In genomic region chr17:15683824-15684478, GRCh38 we compare ENCODE assay signal across 8 cellular contexts. TPM values are rescaled to one million over a fixed set of nuclear protein-coding genes. Genes with fewer than 3 reads are reported as not detected.
DNase-seq lines count a peak whose midpoint lies in the region; ATAC-seq and TF ChIP-seq lines count a peak whose summit lies in the region.
"Not testable (repeated sequence)": the region's sequence is repeated elsewhere in the genome, so short reads cannot be mapped to it uniquely, and the experiment has no call there.

Gene TRIM16 (minus strand): TSS chr17:15684311. CDS start chr17:15651609, 32,702 bp downstream.

- H3K36me3 ChIP-seq in adrenal gland (replicated peaks in 1 of 2); heart right ventricle; thymus (ENCODE audit: control insufficient read depth, insufficient read depth): not testable (repeated sequence)

- not testable (repeated sequence) for H3K27me3 ChIP-seq in adrenal gland; heart right ventricle; thymus (ENCODE audit: control insufficient read depth, insufficient read depth)

- H3K4me1 Mint-ChIP-seq in T-helper 17 cell, result peaks cover 11% of the 10 kb centered on the region

- 0 to 2% (median 1%) methylated on average over 20 to 35 of the region's 35 CpGs for WGBS in adrenal gland, 4 donors
- WGBS in heart right ventricle, 2 donors, result 1 to 3% methylated on average over 29 to 35 of the region's 35 CpGs
- 2% methylated on average over 33 of the region's 35 CpGs for WGBS in thymus

- H3K4me1 ChIP-seq in adrenal gland (replicated peaks in 1 of 2); heart right ventricle; thymus (ENCODE audit: control insufficient read depth, insufficient read depth, low read length): not testable (repeated sequence)

- peak within 1 kb of the TSS in 3 of 4 donors; percentile 43 to 64 (median 48) for H3K4me3 ChIP-seq in adrenal gland
- peak within 1 kb of the TSS; percentile 30 to 69 (median 62) for H3K4me3 ChIP-seq in heart right ventricle
- H3K4me3 ChIP-seq in thymus (ENCODE audit: low read length), result peak within 1 kb of the TSS; percentile 59

- peak within 1 kb of the TSS; percentile 86 for H3K27ac Mint-ChIP-seq in T-helper 17 cell

- H3K27ac ChIP-seq in adrenal gland, result peak within 1 kb of the TSS in 3 of 5 donors; percentile 23 to 71 (median 60)
- H3K27ac ChIP-seq in heart right ventricle, result peak within 1 kb of the TSS in 9 of 10 donors; percentile 38 to 81 (median 60)
- not testable (repeated sequence) for H3K27ac ChIP-seq in thymus (ENCODE audit: low read depth)

- not testable (repeated sequence) for TF ChIP-seq POLR2A in adrenal gland (IDR thresholded peaks at IDR 0.05)

- not testable (repeated sequence) for H3K9me3 ChIP-seq in T-helper 17 cell (ENCODE audit: control insufficient read depth, low read length, poor library complexity, severe bottlenecking); adrenal gland (replicated peaks in 1 of 3); heart right ventricle; thymus (ENCODE audit: control insufficient read depth)

- H3K27me3 Mint-ChIP-seq in T-helper 17 cell, result not testable (repeated sequence)

- intact Hi-C loops in adrenal gland (cut with DNase I); heart right ventricle (cut with DNase I): not testable (repeated sequence)

- peak; percentile 91 for ATAC-seq in HG02759 (IDR thresholded peaks at IDR 0.05; ENCODE audit: unreplicated experiment)
- ATAC-seq in T-helper 17 cell, result peak; percentile 95
- peak; percentile 89 to 98 (median 96) for ATAC-seq in heart right ventricle

- in situ Hi-C loops in GM13976 (cut with MboI; ENCODE audit: low sequenced_read_pairs, unreplicated experiment), result not testable (repeated sequence)

- peak; percentile 71 for DNase-seq in GM13976 (ENCODE audit: low spot score)
- DNase-seq in NCI-H1105 (lab: John Stamatoyannopoulos, UW), result peak; percentile 44
- DNase-seq in T-helper 17 cell, result peak; percentile 69 to 72 (median 71)
- DNase-seq in adrenal gland, result peak; percentile 67 to 92 (median 80)
- DNase-seq in heart right ventricle, result peak; percentile 81 to 85
- DNase-seq in pons (ENCODE audit: low spot score), result peak; percentile 57

- not testable (repeated sequence) for H3K36me3 Mint-ChIP-seq in T-helper 17 cell (ENCODE audit: low read depth)

- TF ChIP-seq CTCF in GM13976 (IDR thresholded peaks at IDR 0.05; ENCODE audit: borderline replicate concordance, control extremely low read depth, extremely low read depth, insufficient read depth, missing control alignments), result not testable (repeated sequence)
- TF ChIP-seq CTCF in adrenal gland (IDR thresholded peaks at IDR 0.05), result peak in 1 of 6 experiments; percentile 23
- TF ChIP-seq CTCF in heart right ventricle (IDR thresholded peaks at IDR 0.05), result peak in 2 of 9 donors; percentile 22 to 43

- peak within 1 kb of the TSS; percentile 94 for H3K4me3 Mint-ChIP-seq in T-helper 17 cell

RNA-seq across cellular contexts. Expression of gene TRIM16, which starts in this region (rescaled TPM):
- total RNA-seq in T-helper 17 cell, result 1 to 10 TPM; 5.2 to 7.8 TPM
- 100 to 1,000 TPM in 1 of 8 donors, 10 to 100 TPM in 7; 30.3 to 109 (median 45.3) TPM for total RNA-seq in adrenal gland
- polyA plus RNA-seq in adrenal gland, result 10 to 100 TPM in 2 of 3 donors, 1 to 10 TPM in 1; 7.1 to 60.0 (median 10.9) TPM
- 10 to 100 TPM; 11.3 to 41.5 (median 22.5) TPM for total RNA-seq in heart right ventricle
- 10 to 100 TPM in 1 of 2 donors, 1 to 10 TPM in 1; 8.2 to 13.8 TPM for polyA plus RNA-seq in heart right ventricle
- polyA plus RNA-seq in thymus, result 14.7 TPM
